ENCODE assay signal across 12 cellular contexts in genomic region chr14:59208224-59208814, GRCh38. TPM values are rescaled to one million over a fixed set of nuclear protein-coding genes. Genes with fewer than 3 reads are reported as not detected.
DNase-seq lines count a peak whose midpoint lies in the region; ATAC-seq and TF ChIP-seq lines count a peak whose summit lies in the region.
"Had no signal": no experiment of that assay in that cellular context is flagged by ENCODE, and none has a peak within 500 bp of the region (broad histone marks: within the 10 kb centered on the region; RNA-seq: fewer than 3 reads in every experiment).

No MANE protein-coding gene starts in this region.

- H3K4me1 Mint-ChIP-seq in Calu3 (ENCODE audit: low read depth, unreplicated experiment), result no peaks in the 10 kb centered on the region

- no peak overlapping the region for H4K91ac ChIP-seq in mesenchymal stem cell (ENCODE audit: low read length)

- no peaks in the 10 kb centered on the region for H3K27me3 ChIP-seq in mesenchymal stem cell (ENCODE audit: control insufficient read depth in 1 of 2, insufficient read depth in 1 of 2, low read length in 2 of 2)
- no peaks in the 10 kb centered on the region for H3K27me3 ChIP-seq in MM.1S (replicated peaks; ENCODE audit: insufficient read depth, low read length)

- no peaks in the 10 kb centered on the region for H3K9me2 ChIP-seq in MM.1S (replicated peaks; ENCODE audit: insufficient read depth, low read length)

- no peaks in the 10 kb centered on the region for H3K27me3 Mint-ChIP-seq in Calu3 (ENCODE audit: unreplicated experiment)
- H3K27me3 Mint-ChIP-seq: CD4-positive, CD25-positive, alpha-beta regulatory T cell had no signal

- peak; percentile 74 for ATAC-seq in HG03439 (IDR thresholded peaks at IDR 0.05; ENCODE audit: unreplicated experiment)
- ATAC-seq in GM21390 (IDR thresholded peaks at IDR 0.05; ENCODE audit: unreplicated experiment), result no peak
- ATAC-seq: sciatic nerve had no signal

- no peak overlapping the region for H3K4me3 Mint-ChIP-seq in Calu3 (ENCODE audit: low read depth, unreplicated experiment)
- H3K4me3 Mint-ChIP-seq: CD4-positive, CD25-positive, alpha-beta regulatory T cell; T-helper 2 cell treated with Interferon-gamma antibody and Interleukin-4, amounts not matched to agents 5 μg/mL and 100 μg/mL, for 36 hours had no signal

- H3K36me3 ChIP-seq in mesenchymal stem cell (ENCODE audit: control insufficient read depth in 1 of 2, insufficient read depth in 2 of 2, low read depth in 1 of 2, low read length in 2 of 2) (no peaks in the 10 kb centered on the region), MM.1S (replicated peaks; ENCODE audit: insufficient read depth, low read length) (no peaks in the 10 kb centered on the region)

- H3K4me2 ChIP-seq in mesenchymal stem cell (ENCODE audit: low read length, poor library complexity, severe bottlenecking) (no peak overlapping the region), MM.1S (ENCODE audit: low read depth, low read length) (no peak overlapping the region)

- H2BK12ac ChIP-seq in mesenchymal stem cell (ENCODE audit: low read length in 2 of 2), result no peak overlapping the region

- DNase-seq in amniotic stem cell (lab: John Stamatoyannopoulos, UW) (peak; percentile 13), mesenchymal stem cell (peak; percentile 66), MM.1S (no peak), Calu3 (no peak)
- DNase-seq in stimulated activated naive CD4-positive, alpha-beta T cell treated with Interleukin-2 at 50 U/mL for 16 hours (lab: John Stamatoyannopoulos, UW), result no peak
- DNase-seq: CD4-positive, CD25-positive, alpha-beta regulatory T cell; NCI-H2081 treated with DMSO at 0.1 percent for 48 hours had no signal

- no peak overlapping the region for H2BK15ac ChIP-seq in mesenchymal stem cell (ENCODE audit: low read depth, poor library complexity, severe bottlenecking)

- H4K8ac ChIP-seq in mesenchymal stem cell (ENCODE audit: low read length), result no peak overlapping the region

- H2BK5ac ChIP-seq in mesenchymal stem cell (ENCODE audit: low read depth, low read length, poor library complexity, severe bottlenecking), result no peak overlapping the region

- H3K4me1 ChIP-seq in mesenchymal stem cell (ENCODE audit: control insufficient read depth, insufficient read depth, low read depth, low read length) (no peaks in the 10 kb centered on the region), MM.1S (ENCODE audit: low read length) (no peaks in the 10 kb centered on the region)

- CTCF ChIA-PET in Calu3 (lab: Charles Lee), result no interaction called here

- H3K27ac ChIP-seq in mesenchymal stem cell (ENCODE audit: low read length, poor library complexity, severe bottlenecking) (no peak overlapping the region), MM.1S (ENCODE audit: low read length) (no peak overlapping the region)

- TF ChIP-seq CTCF in MM.1S (IDR thresholded peaks at IDR 0.05; ENCODE audit: low read length) (no peak), Calu3 (IDR thresholded peaks at IDR 0.05; ENCODE audit: unreplicated experiment) (no peak)

- no peak overlapping the region for H3K27ac Mint-ChIP-seq in Calu3 (ENCODE audit: unreplicated experiment)
- H3K27ac Mint-ChIP-seq: CD4-positive, CD25-positive, alpha-beta regulatory T cell; T-helper 2 cell treated with Interferon-gamma antibody and Interleukin-4, amounts not matched to agents 5 μg/mL and 100 μg/mL, for 36 hours had no signal

- H3K9me3 ChIP-seq in mesenchymal stem cell (ENCODE audit: control insufficient read depth, low read length) (no peaks in the 10 kb centered on the region), MM.1S (replicated peaks; ENCODE audit: insufficient read depth, low read length) (no peaks in the 10 kb centered on the region)

- peak overlapping the region; percentile 7 for H3K4me3 ChIP-seq in GM08714 (ENCODE audit: low read length)
- H3K4me3 ChIP-seq in mesenchymal stem cell (ENCODE audit: insufficient read depth in 1 of 2, low read depth in 1 of 2, low read length in 2 of 2), result no peak overlapping the region
- H3K4me3 ChIP-seq in MM.1S (ENCODE audit: low read length), result no peak overlapping the region

- no peaks in the 10 kb centered on the region for H3K36me3 Mint-ChIP-seq in Calu3 (ENCODE audit: insufficient read depth, unreplicated experiment)

- H3F3A ChIP-seq in MM.1S (ENCODE audit: insufficient read depth, low read length), result no peaks in the 10 kb centered on the region

- no peak overlapping the region for H2BK120ac ChIP-seq in mesenchymal stem cell (ENCODE audit: low read depth, low read length)

- no peaks in the 10 kb centered on the region for H4K20me1 ChIP-seq in MM.1S (ENCODE audit: insufficient read depth, low read length)

- no peak overlapping the region for H3K18ac ChIP-seq in mesenchymal stem cell (ENCODE audit: low read depth in 1 of 2, low read length in 2 of 2)

- H2AK5ac ChIP-seq in mesenchymal stem cell (ENCODE audit: low read length, severe bottlenecking), result peak overlapping the region; percentile 26

- no peak overlapping the region for H3K14ac ChIP-seq in mesenchymal stem cell (ENCODE audit: low read length in 2 of 2)

- H2AFZ ChIP-seq in mesenchymal stem cell (ENCODE audit: low read depth, low read length) (no peak overlapping the region), MM.1S (ENCODE audit: low read length) (no peak overlapping the region)

- H3K4ac ChIP-seq in mesenchymal stem cell (ENCODE audit: low read depth in 1 of 2, low read length in 2 of 2), result no peak overlapping the region

- intact Hi-C loops in Calu3 (cut with micrococcal nuclease; ENCODE audit: unreplicated experiment), result no loop called here

- H3K23ac ChIP-seq in mesenchymal stem cell (ENCODE audit: low read length in 2 of 2), result no peak overlapping the region

- H3K9ac ChIP-seq in mesenchymal stem cell (ENCODE audit: low read length) (no peak overlapping the region), MM.1S (ENCODE audit: low read length) (no peak overlapping the region)

- BruUV-seq in Calu3 (replicated peaks; lab: Mats Ljungman, UMichigan), result no TSS peak

- 77% methylated on average over 6 of the region's 6 CpGs for WGBS in mesenchymal stem cell

- H3K79me1 ChIP-seq in mesenchymal stem cell (replicated peaks; ENCODE audit: low read length, poor library complexity, severe bottlenecking), result peaks cover 21% of the 10 kb centered on the region

- H3K9me3 Mint-ChIP-seq in Calu3 (ENCODE audit: low read depth, unreplicated experiment), result no peaks in the 10 kb centered on the region
- H3K9me3 Mint-ChIP-seq: CD4-positive, CD25-positive, alpha-beta regulatory T cell; T-helper 2 cell treated with Interferon-gamma antibody and Interleukin-4, amounts not matched to agents 5 μg/mL and 100 μg/mL, for 36 hours had no signal

- H3K79me2 ChIP-seq in MM.1S (ENCODE audit: low read length), result no peaks in the 10 kb centered on the region

RNA-seq across cellular contexts. Expression of gene DAAM1, which starts 19.9 kb away (rescaled TPM):
- polyA plus RNA-seq in mesenchymal stem cell (2013, experiment 1 of 2), result 10.1 TPM
- polyA plus RNA-seq in mesenchymal stem cell (2013, experiment 2 of 2), result 11.0 TPM
- 23.2 and 28.9 TPM in 2 replicates for total RNA-seq in Calu3 (2022)

Comparison
In these comparisons a context has a peak if more than half of its experiments do, and no peak if none do; other contexts are left out.
1. DNase-seq: peak in amniotic stem cell (single experiment) and mesenchymal stem cell (single experiment); none in MM.1S (single experiment), stimulated activated naive CD4-positive, alpha-beta T cell treated with Interleukin-2 at 50 U/mL for 16 hours (single experiment) and Calu3 (single experiment).